8 cellular contexts compared by ENCODE assay signal in the genomic region with DNA sequence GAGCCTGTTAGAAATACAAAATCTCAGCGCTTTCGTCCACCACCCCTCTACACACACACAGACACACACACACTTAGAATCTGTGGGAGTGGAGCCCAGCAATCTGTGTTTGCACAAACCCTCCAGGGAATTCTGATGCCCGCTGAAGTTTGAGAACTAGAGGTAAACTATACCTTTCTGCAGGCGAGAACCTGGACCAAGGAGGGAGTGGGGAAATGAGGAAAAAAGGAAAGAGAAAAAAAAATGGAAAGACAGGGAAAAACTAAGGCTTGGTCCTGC. TPM values are rescaled to one million over a fixed set of nuclear protein-coding genes. Genes with fewer than 3 reads are reported as not detected.
DNase-seq lines count a peak whose midpoint lies in the region; ATAC-seq and TF ChIP-seq lines count a peak whose summit lies in the region.

No MANE protein-coding gene starts in this region.

- H3K36me3 ChIP-seq in ascending aorta (no peaks in the 10 kb centered on the region), lower lobe of right lung (no peaks in the 10 kb centered on the region)

- H3K27ac ChIP-seq in ascending aorta: peak overlapping the region; percentile 91 to 99
- peak overlapping the region; percentile 85 for H3K27ac ChIP-seq in lower lobe of right lung

- peak overlapping the region; percentile 78 to 100 for H3K4me3 ChIP-seq in ascending aorta
- H3K4me3 ChIP-seq in lower lobe of right lung: peak overlapping the region; percentile 82

- no peaks in the 10 kb centered on the region for H3K9me3 ChIP-seq in ascending aorta
- H3K9me3 ChIP-seq in lower lobe of right lung: no peaks in the 10 kb centered on the region

- TF ChIP-seq CTCF in ascending aorta (IDR thresholded peaks at IDR 0.05) (no peak), lower lobe of right lung (IDR thresholded peaks at IDR 0.05) (no peak), type B pancreatic cell (conservative IDR thresholded peaks at IDR 0.05) (no peak)

- H3K4me1 Mint-ChIP-seq in activated naive CD4-positive, alpha-beta T cell treated with anti-CD3 and anti-CD28 coated beads, Interleukin-2, amount 50 U/mL, for 24 hours: peaks cover 37% of the 10 kb centered on the region
- peaks cover 4% of the 10 kb centered on the region for H3K4me1 Mint-ChIP-seq in type B pancreatic cell (ENCODE audit: unreplicated experiment)

- intact Hi-C loops in ascending aorta (cut with DNase I): loop anchor here (5.0 kb wide), 2 partner anchors 147 to 1403 kb away; partner anchors contain the start of genes ODR4 and TPR
- intact Hi-C loops in lower lobe of right lung (cut with DNase I): no loop called here

- H3K4me1 ChIP-seq in ascending aorta (peaks cover 0 to 8% of the 10 kb centered on the region in 2 donors), lower lobe of right lung (peaks cover 29% of the 10 kb centered on the region)

- H3K27ac Mint-ChIP-seq in activated naive CD4-positive, alpha-beta T cell treated with anti-CD3 and anti-CD28 coated beads, Interleukin-2, amount 50 U/mL, for 24 hours: no peak overlapping the region
- H3K27ac Mint-ChIP-seq in type B pancreatic cell: no peak overlapping the region

- DNase-seq in activated naive CD4-positive, alpha-beta T cell treated with anti-CD3 and anti-CD28 coated beads, Interleukin-2, amount 50 U/mL, for 16 hours: no peak
- DNase-seq in ascending aorta (ENCODE audit: low spot score in 2 of 2) (no peak), lower lobe of right lung (no peak), type B pancreatic cell (ENCODE audit: extremely low spot score, unreplicated experiment) (no peak), NCI-H1436 (lab: John Stamatoyannopoulos, UW) (no peak)

- H3K9me3 Mint-ChIP-seq in activated naive CD4-positive, alpha-beta T cell treated with anti-CD3 and anti-CD28 coated beads, Interleukin-2, amount 50 U/mL, for 24 hours: no peaks in the 10 kb centered on the region
- H3K9me3 Mint-ChIP-seq in type B pancreatic cell: no peaks in the 10 kb centered on the region

- H3K36me3 Mint-ChIP-seq in activated naive CD4-positive, alpha-beta T cell treated with anti-CD3 and anti-CD28 coated beads, Interleukin-2, amount 50 U/mL, for 24 hours: no peaks in the 10 kb centered on the region
- no peaks in the 10 kb centered on the region for H3K36me3 Mint-ChIP-seq in type B pancreatic cell

- peaks cover 18% of the 10 kb centered on the region for H3K27me3 Mint-ChIP-seq in activated naive CD4-positive, alpha-beta T cell treated with anti-CD3 and anti-CD28 coated beads, Interleukin-2, amount 50 U/mL, for 24 hours
- H3K27me3 Mint-ChIP-seq in type B pancreatic cell: peaks cover 76% of the 10 kb centered on the region

- peak overlapping the region; percentile 77 for H3K4me3 Mint-ChIP-seq in activated naive CD4-positive, alpha-beta T cell treated with anti-CD3 and anti-CD28 coated beads, Interleukin-2, amount 50 U/mL, for 24 hours
- H3K4me3 Mint-ChIP-seq in type B pancreatic cell: peak overlapping the region; percentile 40

- ATAC-seq in lower lobe of right lung: no peak
- no peak for ATAC-seq in HG02840 (IDR thresholded peaks at IDR 0.05; ENCODE audit: low FRiP score, unreplicated experiment)
- no peak for ATAC-seq in GM19395 (IDR thresholded peaks at IDR 0.05; ENCODE audit: unreplicated experiment)

- no peaks in the 10 kb centered on the region for H3K27me3 ChIP-seq in ascending aorta
- H3K27me3 ChIP-seq in lower lobe of right lung (ENCODE audit: low read depth): no peaks in the 10 kb centered on the region

RNA-seq across cellular contexts. Expression of gene NIBAN1, which starts 0.5 kb away (rescaled TPM):
- total RNA-seq in ascending aorta: 74.6 TPM
- total RNA-seq in lower lobe of right lung: 44.8 TPM
- 3.1 and 3.5 TPM in 2 replicates for total RNA-seq in type B pancreatic cell (ENCODE audit: low replicate concordance)

Comparison
In these comparisons a context has a peak if more than half of its experiments do, and no peak if none do; other contexts are left out.
1. RNA of gene NIBAN1, which starts 0.5 kb away (total RNA-seq): 74.6 TPM in ascending aorta (single experiment) and 44.8 TPM in lower lobe of right lung (single experiment); 3.1 to 3.5 TPM in type B pancreatic cell; every median in the first group is over 10 times any median in the second.